28 cellular contexts compared by ENCODE assay signal in genomic region chr22:43528601-43529360, GRCh38.
"Had no signal": no experiment of that assay in that cellular context is flagged by ENCODE, and none has a peak within 500 bp of the region (broad histone marks: within the 10 kb centered on the region; RNA-seq: fewer than 3 reads in every experiment).

No MANE protein-coding gene starts in this region.

- H3K9me3 Mint-ChIP-seq: activated CD8-positive, alpha-beta T cell treated with anti-CD3 and anti-CD28 coated beads for 36 hours; activated naive CD4-positive, alpha-beta T cell treated with anti-CD3 and anti-CD28 coated beads, Interleukin-2, amount 10 ng/mL, durations not matched to agents 7 days and 5 days; activated naive CD8-positive, alpha-beta T cell treated with anti-CD3 and anti-CD28 coated beads, Interleukin-2, amount 10 ng/mL, durations not matched to agents 7 days and 5 days; activated T-cell treated with anti-CD3 and anti-CD28 coated beads, Interleukin-2, amount 50 U/mL, for 72 hours; activated T-helper 2 cell treated with anti-CD3 and anti-CD28 coated beads, Interferon-gamma antibody, Interleukin-2, Interleukin-4, amounts not matched to agents 10 μg/mL and 5 μg/mL and 100 μg/mL, durations not matched to agents 14 hours and 24 hours and 36 hours; T-helper 1 cell treated with Interleukin-12 subunit alpha and Interleukin-12 subunit beta and Interleukin-4 antibody, amounts not matched to agents 30 μg/mL and 1 μg/mL, for 36 hours had no signal

- ATAC-seq: activated CD4-positive, CD25-positive, alpha-beta regulatory T cell treated with anti-CD3 and anti-CD28 coated beads, Interleukin-2, amount 50 U/mL, for 24 hours; activated CD8-positive, alpha-beta T cell treated with anti-CD3 and anti-CD28 coated beads for 36 hours; activated T-cell treated with anti-CD3 and anti-CD28 coated beads, Interleukin-2, amount 50 U/mL, for 72 hours; Panc1; SK-N-SH treated with all-trans-retinoic acid at 6 μM for 48 hours had no signal

- H3K4me3 ChIP-seq: adrenal gland, SJSA1 had no signal

- H3K27me3 ChIP-seq: adrenal gland had no signal

- H3K36me3 Mint-ChIP-seq: activated naive CD4-positive, alpha-beta T cell treated with anti-CD3 and anti-CD28 coated beads, Interleukin-2, amount 10 ng/mL, durations not matched to agents 7 days and 5 days; activated naive CD8-positive, alpha-beta T cell treated with anti-CD3 and anti-CD28 coated beads, Interleukin-2, amount 10 ng/mL, durations not matched to agents 7 days and 5 days had no signal

- H3K9me3 ChIP-seq: adrenal gland, SJSA1 had no signal

- H3K4me1 ChIP-seq: adrenal gland, SJSA1 had no signal

- H3K4me3 Mint-ChIP-seq: activated CD8-positive, alpha-beta T cell treated with anti-CD3 and anti-CD28 coated beads for 36 hours; activated naive CD4-positive, alpha-beta T cell treated with anti-CD3 and anti-CD28 coated beads, Interleukin-2, amount 10 ng/mL, durations not matched to agents 7 days and 5 days; activated naive CD8-positive, alpha-beta T cell treated with anti-CD3 and anti-CD28 coated beads, Interleukin-2, amount 10 ng/mL, durations not matched to agents 7 days and 5 days; activated T-cell treated with anti-CD3 and anti-CD28 coated beads, Interleukin-2, amount 50 U/mL, for 72 hours; T-helper 1 cell treated with Interleukin-12 subunit alpha and Interleukin-12 subunit beta and Interleukin-4 antibody, amounts not matched to agents 30 μg/mL and 1 μg/mL, for 36 hours had no signal

- DNase-seq: activated CD4-positive, alpha-beta T cell treated with anti-CD3 and anti-CD28 coated beads for 4 hours; activated CD8-positive, alpha-beta memory T cell treated with anti-CD3 and anti-CD28 coated beads, Interleukin-2, amount 50 U/mL, for 4 hours; activated CD8-positive, alpha-beta T cell treated with anti-CD3 and anti-CD28 coated beads for 36 hours; activated gamma-delta T cell treated with Interleukin-2 at 50 U/mL for 16 hours; activated naive CD4-positive, alpha-beta T cell treated with anti-CD3 and anti-CD28 coated beads, Interleukin-2, amount 10 ng/mL, durations not matched to agents 7 days and 5 days; activated naive CD8-positive, alpha-beta T cell treated with anti-CD3 and anti-CD28 coated beads, Interleukin-2, amount 10 ng/mL, durations not matched to agents 7 days and 5 days; activated T-cell treated with anti-CD3 and anti-CD28 coated beads, Interleukin-2, amount 50 U/mL, for 72 hours; adrenal gland; anterior cingulate cortex; caudate nucleus; NCI-H1092; NCI-H1417; NCI-H1930; NCI-H2107; NCI-H2171 treated with DMSO at 0.1 percent for 48 hours; NCI-H226; NCI-H526; NCI-H82; NK-92 treated with Interleukin-12 subunit alpha and Interleukin-12 subunit beta, amount 100 ng/mL, for 24 hours; OCI-M1; SHP77; SW 1271 had no signal

- H3K36me3 ChIP-seq: adrenal gland, SJSA1 had no signal

- H3K27ac Mint-ChIP-seq: activated CD8-positive, alpha-beta T cell treated with anti-CD3 and anti-CD28 coated beads for 36 hours; activated naive CD4-positive, alpha-beta T cell treated with anti-CD3 and anti-CD28 coated beads, Interleukin-2, amount 10 ng/mL, durations not matched to agents 7 days and 5 days; activated naive CD8-positive, alpha-beta T cell treated with anti-CD3 and anti-CD28 coated beads, Interleukin-2, amount 10 ng/mL, durations not matched to agents 7 days and 5 days; activated T-cell treated with anti-CD3 and anti-CD28 coated beads, Interleukin-2, amount 50 U/mL, for 72 hours; activated T-helper 2 cell treated with anti-CD3 and anti-CD28 coated beads, Interferon-gamma antibody, Interleukin-2, Interleukin-4, amounts not matched to agents 10 μg/mL and 5 μg/mL and 100 μg/mL, durations not matched to agents 14 hours and 24 hours and 36 hours; T-helper 1 cell treated with Interleukin-12 subunit alpha and Interleukin-12 subunit beta and Interleukin-4 antibody, amounts not matched to agents 30 μg/mL and 1 μg/mL, for 36 hours had no signal

- H3K27ac ChIP-seq: adrenal gland, SJSA1 had no signal
